ENCODE assay signal across 1 cellular context in the genomic region with DNA sequence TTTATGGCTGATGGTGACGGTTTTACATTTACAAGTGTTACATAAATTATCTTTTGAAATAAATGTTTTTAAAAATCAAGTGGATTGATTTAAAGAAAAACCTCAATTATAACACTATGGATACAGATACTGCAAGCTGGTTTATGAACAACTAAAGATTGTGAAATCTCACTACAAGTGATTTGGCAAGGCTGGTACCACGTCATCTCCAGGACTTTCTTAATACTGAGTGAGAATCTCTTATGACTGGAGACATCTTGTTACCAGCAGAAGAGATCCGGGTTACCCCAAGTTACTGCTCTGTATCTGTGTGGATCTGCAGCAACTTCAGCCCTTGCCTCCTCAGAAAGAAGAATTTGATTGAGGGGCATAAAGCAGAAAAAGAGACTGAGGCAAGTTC.
TF ChIP-seq lines count a peak whose summit lies in the region.

No MANE protein-coding gene starts in this region.

TF ChIP-seq in HepG2, 621 proteins besides CTCF, POLR2A, EP300 and RAD21 (continued from another document):
- TF ChIP-seq, protein P1, sequence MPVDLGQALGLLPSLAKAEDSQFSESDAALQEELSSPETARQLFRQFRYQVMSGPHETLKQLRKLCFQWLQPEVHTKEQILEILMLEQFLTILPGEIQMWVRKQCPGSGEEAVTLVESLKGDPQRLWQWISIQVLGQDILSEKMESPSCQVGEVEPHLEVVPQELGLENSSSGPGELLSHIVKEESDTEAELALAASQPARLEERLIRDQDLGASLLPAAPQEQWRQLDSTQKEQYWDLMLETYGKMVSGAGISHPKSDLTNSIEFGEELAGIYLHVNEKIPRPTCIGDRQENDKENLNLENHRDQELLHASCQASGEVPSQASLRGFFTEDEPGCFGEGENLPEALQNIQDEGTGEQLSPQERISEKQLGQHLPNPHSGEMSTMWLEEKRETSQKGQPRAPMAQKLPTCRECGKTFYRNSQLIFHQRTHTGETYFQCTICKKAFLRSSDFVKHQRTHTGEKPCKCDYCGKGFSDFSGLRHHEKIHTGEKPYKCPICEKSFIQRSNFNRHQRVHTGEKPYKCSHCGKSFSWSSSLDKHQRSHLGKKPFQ (CRISPR knock-in tag; IDR thresholded peaks at IDR 0.05; ENCODE audit: insufficient replicate concordance): no peak
- TF ChIP-seq KMT2A (CRISPR knock-in tag; IDR thresholded peaks at IDR 0.05) (no peak), ZBTB1 (CRISPR knock-in tag; IDR thresholded peaks at IDR 0.05; ENCODE audit: borderline replicate concordance) (no peak), YEATS4 (CRISPR knock-in tag; IDR thresholded peaks at IDR 0.05; ENCODE audit: borderline replicate concordance) (no peak)
